Comparison of ENCODE assay signal across 10 cellular contexts in the genomic region with DNA sequence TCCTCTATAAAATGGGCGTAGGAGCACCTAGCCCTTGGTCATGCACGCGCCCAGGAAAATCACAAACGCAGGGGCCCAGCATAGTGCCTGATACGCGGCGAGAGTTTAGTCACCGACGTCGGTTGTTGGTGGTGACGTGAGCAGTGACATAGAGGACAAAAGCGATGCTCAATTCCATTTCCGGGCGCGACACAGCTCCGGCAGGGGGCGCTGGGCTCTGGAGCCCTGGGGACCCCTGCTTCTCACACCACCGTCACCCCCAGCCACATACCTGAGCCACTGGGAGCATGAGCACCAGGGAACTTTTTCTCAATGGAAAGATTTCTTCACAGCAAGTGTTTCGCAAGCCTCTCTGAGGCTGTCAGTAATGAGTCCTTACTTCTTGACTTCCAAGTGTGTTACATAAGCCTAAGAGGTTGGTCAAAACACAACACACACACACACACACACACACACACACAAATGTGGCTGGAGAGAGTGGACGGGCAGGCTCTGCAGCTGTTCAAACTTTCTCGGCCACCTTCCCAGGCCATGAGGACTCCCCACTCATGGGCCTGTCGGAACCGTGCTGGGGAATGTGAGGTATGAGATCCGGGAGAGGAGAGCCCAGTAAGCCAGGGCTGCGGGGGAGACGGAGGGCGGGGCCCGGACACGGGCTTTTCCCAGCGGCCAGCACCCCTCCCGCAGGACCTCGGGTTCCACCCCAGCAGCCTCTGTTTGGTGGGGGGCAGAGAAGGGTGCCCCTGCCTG. TPM values are rescaled to one million over a fixed set of nuclear protein-coding genes. Genes with fewer than 3 reads are reported as not detected.
DNase-seq lines count a peak whose midpoint lies in the region; ATAC-seq and TF ChIP-seq lines count a peak whose summit lies in the region.
"Had no signal": no experiment of that assay in that cellular context is flagged by ENCODE, and none has a peak within 500 bp of the region (broad histone marks: within the 10 kb centered on the region; RNA-seq: fewer than 3 reads in every experiment).

No MANE protein-coding gene starts in this region.

- peaks cover 9% of the 10 kb centered on the region for H3K4me1 Mint-ChIP-seq in activated T-cell treated with anti-CD3 and anti-CD28 coated beads, Interleukin-2, amount 50 U/mL, for 4 hours (ENCODE audit: low read depth)

- no peaks in the 10 kb centered on the region for H3K9me3 Mint-ChIP-seq in activated T-cell treated with anti-CD3 and anti-CD28 coated beads, Interleukin-2, amount 50 U/mL, for 4 hours
- H3K9me3 Mint-ChIP-seq: activated B cell treated with CpG ODN at 0.5 μM for 24 hours had no signal

- CTCF ChIA-PET in HEK293T (lab: Yijun Ruan, JAX) = no interaction called here

- H3K9me3 ChIP-seq in colonic mucosa (no peaks in the 10 kb centered on the region), lung (ENCODE audit: control insufficient read depth in 2 of 2, insufficient read depth in 1 of 2, low read length in 1 of 2) (no peaks in the 10 kb centered on the region), upper lobe of right lung (no peaks in the 10 kb centered on the region)

- intact Hi-C loops in colonic mucosa (cut with DNase I) = loop anchor here (5.0 kb wide), 1 partner anchor 198 kb away; a partner anchor contains a TSS
- intact Hi-C loops in upper lobe of right lung (cut with DNase I) = no loop called here

- ATAC-seq in activated T-cell treated with anti-CD3 and anti-CD28 coated beads, Interleukin-2, amount 50 U/mL, for 4 hours = no peak
- ATAC-seq in lung (ENCODE audit: insufficient read depth, low FRiP score) = peak; percentile 28
- ATAC-seq in upper lobe of right lung = peak; percentile 85

- H3K27me3 Mint-ChIP-seq in activated T-cell treated with anti-CD3 and anti-CD28 coated beads, Interleukin-2, amount 50 U/mL, for 4 hours (ENCODE audit: low read depth) = peaks cover 13% of the 10 kb centered on the region

- DNase-seq in activated T-cell treated with anti-CD3 and anti-CD28 coated beads, Interleukin-2, amount 50 U/mL, for 48 hours = peak; percentile 23 to 29
- no peak for DNase-seq in activated T-cell treated with anti-CD3 and anti-CD28 coated beads, Interleukin-2, amount 50 U/mL, for 4 hours
- DNase-seq in colonic mucosa (peak; percentile 41), lung (ENCODE audit: low spot score) (peak; percentile 87), upper lobe of right lung (peak; percentile 91), DMS79 (lab: John Stamatoyannopoulos, UW) (no peak), NCI-H128 (lab: John Stamatoyannopoulos, UW; ENCODE audit: unreplicated experiment) (no peak), HEK293T (ENCODE audit: extremely low spot score) (no peak)
- DNase-seq: activated B cell treated with CpG ODN at 0.5 μM for 24 hours, DND-41 had no signal

- no peak overlapping the region for H3K4me3 Mint-ChIP-seq in activated T-cell treated with anti-CD3 and anti-CD28 coated beads, Interleukin-2, amount 50 U/mL, for 4 hours

- 23 to 40% methylated on average over 32 of the region's 32 CpGs for WGBS in lung, 2 donors

- H3K27ac ChIP-seq in colonic mucosa (peak overlapping the region; percentile 52), lung (ENCODE audit: low read depth in 1 of 2, low read length in 1 of 2) (peak overlapping the region; percentile 84 to 96), upper lobe of right lung (peak overlapping the region; percentile 86)

- no peak for TF ChIP-seq CTCF in colonic mucosa (IDR thresholded peaks at IDR 0.05)
- TF ChIP-seq CTCF in lung (IDR thresholded peaks at IDR 0.05; ENCODE audit: control extremely low read depth, extremely low read depth) = no peak
- peak; percentile 39 for TF ChIP-seq CTCF in upper lobe of right lung (IDR thresholded peaks at IDR 0.05)

- H3K27me3 ChIP-seq in colonic mucosa (no peaks in the 10 kb centered on the region), lung (ENCODE audit: control insufficient read depth, insufficient read depth) (no peaks in the 10 kb centered on the region), upper lobe of right lung (no peaks in the 10 kb centered on the region)

- H3K36me3 ChIP-seq in colonic mucosa = no peaks in the 10 kb centered on the region
- H3K36me3 ChIP-seq in lung (ENCODE audit: control insufficient read depth in 2 of 2, insufficient read depth in 2 of 2, low read length in 2 of 2) = no peaks in the 10 kb centered on the region
- H3K36me3 ChIP-seq in upper lobe of right lung = no peaks in the 10 kb centered on the region

- H3K4me3 ChIP-seq in colonic mucosa = no peak overlapping the region
- H3K4me3 ChIP-seq in lung = no peak overlapping the region
- peak overlapping the region; percentile 47 for H3K4me3 ChIP-seq in upper lobe of right lung

- H3K4me1 ChIP-seq in colonic mucosa (peaks cover 12% of the 10 kb centered on the region), lung (ENCODE audit: control insufficient read depth in 2 of 2, insufficient read depth in 2 of 2, low read length in 2 of 2) (peaks cover 5 to 38% of the 10 kb centered on the region in 2 donors), upper lobe of right lung (peaks cover 54% of the 10 kb centered on the region)

- peak overlapping the region; percentile 5 to 6 for H3K9ac ChIP-seq in colonic mucosa (ENCODE audit: low read depth in 2 of 2, low read length in 2 of 2)

- POLR2A ChIA-PET in HEK293T (lab: Yijun Ruan, JAX) = no interaction called here

- no peaks in the 10 kb centered on the region for H3K36me3 Mint-ChIP-seq in activated T-cell treated with anti-CD3 and anti-CD28 coated beads, Interleukin-2, amount 50 U/mL, for 4 hours (ENCODE audit: insufficient read depth)

TF ChIP-seq in HEK293T, 16 proteins besides CTCF, POLR2A, EP300 and RAD21:
- no peak for TF ChIP-seq LEF1 (IDR thresholded peaks at IDR 0.05; ENCODE audit: borderline replicate concordance)
- no peak for TF ChIP-seq FOXA1 (IDR thresholded peaks at IDR 0.05)
- TF ChIP-seq SP1 (IDR thresholded peaks at IDR 0.05) = no peak
- no peak for TF ChIP-seq NFRKB (IDR thresholded peaks at IDR 0.05)

RNA-seq across cellular contexts. Expression of a gene that starts 36.9 kb away (rescaled TPM):
- total RNA-seq in activated T-cell treated with anti-CD3 and anti-CD28 coated beads, Interleukin-2, amount 50 U/mL, for 4 hours = not detected
- total RNA-seq in colonic mucosa = not detected
- total RNA-seq in lung = not detected
- not detected for polyA plus RNA-seq in lung
- not detected for total RNA-seq in upper lobe of right lung
- total RNA-seq: activated B cell treated with CpG ODN at 0.5 μM for 24 hours had no signal

Comparison
In these comparisons a context has a peak if more than half of its experiments do, and no peak if none do; other contexts are left out.
1. DNase-seq: peak in activated T-cell treated with anti-CD3 and anti-CD28 coated beads, Interleukin-2, amount 50 U/mL, for 48 hours (2 of 2), colonic mucosa (single experiment), lung (single experiment) and upper lobe of right lung (single experiment); none in activated T-cell treated with anti-CD3 and anti-CD28 coated beads, Interleukin-2, amount 50 U/mL, for 4 hours (single experiment), DMS79 (single experiment), NCI-H128 (single experiment) and HEK293T (single experiment).
2. ATAC-seq: peak in lung (single experiment) and upper lobe of right lung (single experiment); none in activated T-cell treated with anti-CD3 and anti-CD28 coated beads, Interleukin-2, amount 50 U/mL, for 4 hours (0 of 2).
3. Peak in every context shown above with its lines, with median percentiles within 50 percentile points of each other: H3K27ac ChIP-seq.